In genomic region chr1:26295194-26296138, GRCh38 we compare ENCODE assay signal across 18 cellular contexts. TPM values are rescaled to one million over a fixed set of nuclear protein-coding genes. Genes with fewer than 3 reads are reported as not detected.
"Had no signal": no experiment of that assay in that cellular context is flagged by ENCODE, and none has a peak within 500 bp of the region (broad histone marks: within the 10 kb centered on the region; RNA-seq: fewer than 3 reads in every experiment).

No MANE protein-coding gene starts in this region.

- H3K9me3 ChIP-seq: gastrocnemius medialis, heart right ventricle, pancreas, stomach, thoracic aorta had no signal

- H3K27me3 ChIP-seq: gastrocnemius medialis, heart right ventricle, pancreas, stomach had no signal

- H3K27ac ChIP-seq: epithelial cell of prostate, gastrocnemius medialis, heart right ventricle, pancreas, stomach, thoracic aorta had no signal

- H3K27ac Mint-ChIP-seq: activated CD4-positive, alpha-beta memory T cell treated with anti-CD3 and anti-CD28 coated beads, Interleukin-2, amount 10 ng/mL, durations not matched to agents 7 days and 5 days; activated naive CD8-positive, alpha-beta T cell treated with anti-CD3 and anti-CD28 coated beads for 36 hours had no signal

- H3K27me3 Mint-ChIP-seq: activated CD4-positive, alpha-beta memory T cell treated with anti-CD3 and anti-CD28 coated beads, Interleukin-2, amount 10 ng/mL, durations not matched to agents 7 days and 5 days; activated naive CD8-positive, alpha-beta T cell treated with anti-CD3 and anti-CD28 coated beads for 36 hours had no signal

- H3K4me3 ChIP-seq: gastrocnemius medialis, heart right ventricle, pancreas, stomach, thoracic aorta had no signal

- H3K9me3 Mint-ChIP-seq: activated CD4-positive, alpha-beta memory T cell treated with anti-CD3 and anti-CD28 coated beads, Interleukin-2, amount 10 ng/mL, durations not matched to agents 7 days and 5 days; activated naive CD8-positive, alpha-beta T cell treated with anti-CD3 and anti-CD28 coated beads for 36 hours; nephron progenitor cell; T-helper 2 cell treated with Interferon-gamma antibody and Interleukin-4, amounts not matched to agents 5 μg/mL and 100 μg/mL, for 36 hours had no signal

- ATAC-seq: gastrocnemius medialis, heart right ventricle, left lobe of liver, pancreas had no signal

- H3K36me3 ChIP-seq: gastrocnemius medialis, pancreas, thoracic aorta had no signal

- H3K4me1 ChIP-seq: pancreas had no signal

- DNase-seq: activated CD4-positive, alpha-beta memory T cell treated with anti-CD3 and anti-CD28 coated beads, Interleukin-2, amount 10 ng/mL, durations not matched to agents 7 days and 5 days; activated CD4-positive, alpha-beta T cell treated with anti-CD3 and anti-CD28 coated beads for 1 hour; activated CD8-positive, alpha-beta memory T cell treated with anti-CD3 and anti-CD28 coated beads, Interleukin-2, amount 50 U/mL, for 48 hours; activated naive CD8-positive, alpha-beta T cell treated with anti-CD3 and anti-CD28 coated beads for 36 hours; effector CD8-positive, alpha-beta T cell; gastrocnemius medialis; heart right ventricle; nephron progenitor cell; pancreas; stimulated activated CD4-positive, alpha-beta T cell treated with anti-CD3 and anti-CD28 coated beads, Interleukin-15, amount 100 ng/mL, for 24 hours; stimulated activated CD4-positive, alpha-beta T cell treated with anti-CD3 and anti-CD28 coated beads, Interleukin-4, amount 100 ng/mL, for 24 hours; stomach had no signal

- H3K4me3 Mint-ChIP-seq: activated CD4-positive, alpha-beta memory T cell treated with anti-CD3 and anti-CD28 coated beads, Interleukin-2, amount 10 ng/mL, durations not matched to agents 7 days and 5 days; activated naive CD8-positive, alpha-beta T cell treated with anti-CD3 and anti-CD28 coated beads for 36 hours; nephron progenitor cell; T-helper 2 cell treated with Interferon-gamma antibody and Interleukin-4, amounts not matched to agents 5 μg/mL and 100 μg/mL, for 36 hours had no signal

RNA-seq across cellular contexts. Expression of gene CD52, which starts 22.3 kb away (rescaled TPM):
- total RNA-seq: astrocyte, renal cortical epithelial cell had no signal

RNA-seq across cellular contexts. Expression of gene CRYBG2, which starts 58.5 kb away (rescaled TPM):
- total RNA-seq: gastrocnemius medialis, thoracic aorta had no signal
